ENCODE assay signal across 14 cellular contexts in the genomic region with DNA sequence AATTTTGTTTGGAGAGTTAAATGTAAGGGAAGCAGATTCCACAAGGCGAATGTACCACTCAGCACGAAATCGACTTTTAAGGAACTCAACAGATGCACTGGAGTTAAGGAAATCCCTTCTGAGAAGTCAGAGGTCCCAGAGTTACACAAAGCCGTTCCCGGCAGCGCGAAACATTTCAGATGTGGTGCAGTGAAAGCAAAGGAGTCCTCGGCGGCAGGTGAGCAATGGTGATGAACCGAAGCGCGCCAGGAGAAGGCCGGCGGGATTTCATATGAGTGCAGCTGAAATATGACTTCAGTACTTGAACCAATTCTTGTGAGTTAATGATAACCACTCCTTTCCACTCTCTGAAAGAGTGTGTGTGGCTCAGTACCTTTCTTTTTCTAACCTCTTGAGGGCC.
DNase-seq lines count a peak whose midpoint lies in the region; TF ChIP-seq lines count a peak whose summit lies in the region.
"Had no signal": no experiment of that assay in that cellular context is flagged by ENCODE, and none has a peak within 500 bp of the region (broad histone marks: within the 10 kb centered on the region; RNA-seq: fewer than 3 reads in every experiment).

No MANE protein-coding gene starts in this region.

- no peak overlapping the region for H3K56ac ChIP-seq in H9 (ENCODE audit: insufficient read length, low read depth, low read length)

- H3K27ac Mint-ChIP-seq in H9 (peak overlapping the region in 1 of 3 experiments; percentile 94; a peak in 3 of 7 replicates), MCF 10A (ENCODE audit: low read depth, unreplicated experiment) (no peak overlapping the region)
- H3K27ac Mint-ChIP-seq: CD4-positive, CD25-positive, alpha-beta regulatory T cell; IgD-negative memory B cell had no signal

- H3T11ph ChIP-seq in H9 (ENCODE audit: low read length), result no peak overlapping the region

- H4K91ac ChIP-seq in H9 (ENCODE audit: insufficient read length, low read depth, low read length), result no peak overlapping the region

- no peaks in the 10 kb centered on the region for H3K79me2 ChIP-seq in H9 (ENCODE audit: insufficient read depth, low read length)
- H3K79me2 ChIP-seq in OCI-LY7 (ENCODE audit: insufficient read depth, low read depth, low read length), result no peaks in the 10 kb centered on the region

- H3K79me1 ChIP-seq in H9 (ENCODE audit: insufficient read depth, low read depth, low read length, poor library complexity, severe bottlenecking), result no peaks in the 10 kb centered on the region

- H3K9me3 ChIP-seq in H9 (ENCODE audit: control insufficient read depth, low read depth, low read length) (no peaks in the 10 kb centered on the region), OCI-LY7 (ENCODE audit: low read length) (no peaks in the 10 kb centered on the region), iPS-20b (ENCODE audit: insufficient read depth, low read depth, low read length) (no peaks in the 10 kb centered on the region)
- H3K9me3 ChIP-seq: BLaER1 treated with 17β-estradiol and CSF1 and Interleukin-3, amounts not matched to agents 10 nM and 100 nM had no signal

- H3K27ac ChIP-seq in H9 (ENCODE audit: insufficient read length, low read depth, low read length) (peak overlapping the region; percentile 98), OCI-LY7 (ENCODE audit: low read depth, low read length, poor library complexity, severe bottlenecking) (no peak overlapping the region), iPS-20b (ENCODE audit: low read length) (peak overlapping the region; percentile 61)
- H3K27ac ChIP-seq: BLaER1 treated with 17β-estradiol and CSF1 and Interleukin-3, amounts not matched to agents 10 nM and 100 nM; HL-60 had no signal

- no peaks in the 10 kb centered on the region for H3K27me3 Mint-ChIP-seq in H9 (ENCODE audit: low read depth)
- no peaks in the 10 kb centered on the region for H3K27me3 Mint-ChIP-seq in MCF 10A (ENCODE audit: insufficient read depth, unreplicated experiment)

- no peak overlapping the region for H3K23ac ChIP-seq in H9 (ENCODE audit: insufficient read length, low read depth, low read length)

- no peak overlapping the region for H3K4ac ChIP-seq in H9 (ENCODE audit: low read depth, low read length)

- H3K4me1 ChIP-seq in H9 (ENCODE audit: insufficient read depth, low read length), result peaks cover 11% of the 10 kb centered on the region; the same call in 1 of the 2 replicates
- H3K4me1 ChIP-seq in OCI-LY7 (ENCODE audit: insufficient read depth, low read length, poor library complexity, severe bottlenecking), result no peaks in the 10 kb centered on the region
- peaks cover 66% of the 10 kb centered on the region for H3K4me1 ChIP-seq in iPS-20b (ENCODE audit: insufficient read depth, low read length)
- H3K4me1 ChIP-seq: BLaER1 treated with 17β-estradiol and CSF1 and Interleukin-3, amounts not matched to agents 10 nM and 100 nM had no signal

- H3K4me1 Mint-ChIP-seq in H9, result peaks cover 68 to 76% of the 10 kb centered on the region in 2 experiments
- no peaks in the 10 kb centered on the region for H3K4me1 Mint-ChIP-seq in MCF 10A (ENCODE audit: insufficient read depth, unreplicated experiment)
- H3K4me1 Mint-ChIP-seq: CD4-positive, CD25-positive, alpha-beta regulatory T cell had no signal

- H3K9me2 ChIP-seq in OCI-LY7 (ENCODE audit: insufficient read depth, low read length), result no peaks in the 10 kb centered on the region

- no peak overlapping the region for H4K5ac ChIP-seq in H9 (ENCODE audit: insufficient read length, low read depth, low read length)

- H3K27me3 ChIP-seq in H9 (ENCODE audit: insufficient read depth, low read length) (no peaks in the 10 kb centered on the region), iPS-20b (ENCODE audit: insufficient read depth, low read length) (no peaks in the 10 kb centered on the region)
- H3K27me3 ChIP-seq: BLaER1 treated with 17β-estradiol and CSF1 and Interleukin-3, amounts not matched to agents 10 nM and 100 nM had no signal

- TF ChIP-seq CTCF in H9 (conservative IDR thresholded peaks at IDR 0.05), result no peak
- TF ChIP-seq CTCF in OCI-LY7 (conservative IDR thresholded peaks at IDR 0.05; ENCODE audit: low read length), result no peak
- no peak for TF ChIP-seq CTCF in MCF 10A (IDR thresholded peaks at IDR 0.05; ENCODE audit: unreplicated experiment)

- H3K18ac ChIP-seq in H9 (ENCODE audit: insufficient read length, low read depth, low read length), result no peak overlapping the region

- no CpG with 5 or more reads among the region's 14 CpGs for WGBS in H9 (ENCODE audit: extremely low coverage, insufficient read length, low lambda C conversion rate)

- intact Hi-C loops in OCI-LY7 (cut with micrococcal nuclease; ENCODE audit: unreplicated experiment) (no loop called here), MCF 10A (cut with micrococcal nuclease) (no loop called here)

- H3K14ac ChIP-seq in H9 (ENCODE audit: insufficient read depth, low read length), result no peak overlapping the region

- H2AK5ac ChIP-seq in H9 (ENCODE audit: insufficient read length, low read length), result no peak overlapping the region

- H4K8ac ChIP-seq in H9 (replicated peaks; ENCODE audit: insufficient read length, low read depth, low read length), result no peak overlapping the region

- H3K9me3 Mint-ChIP-seq in H9, result peaks cover 0 to 2% of the 10 kb centered on the region in 2 experiments; a peak in 2 of 5 replicates
- no peaks in the 10 kb centered on the region for H3K9me3 Mint-ChIP-seq in MCF 10A (ENCODE audit: unreplicated experiment)
- H3K9me3 Mint-ChIP-seq: IgD-negative memory B cell had no signal

- H2BK20ac ChIP-seq in H9 (ENCODE audit: low read depth, low read length, poor library complexity, severe bottlenecking), result no peak overlapping the region

- H2AFZ ChIP-seq in H9 (ENCODE audit: low read length) (no peak overlapping the region), OCI-LY7 (ENCODE audit: low read length) (peak overlapping the region; percentile 47; the same call in 1 of the 2 replicates)

- BruUV-seq in OCI-LY7 (replicated peaks; lab: Mats Ljungman, UMichigan) (no TSS peak), MCF 10A (replicated peaks; lab: Mats Ljungman, UMichigan) (no TSS peak)

- H3K23me2 ChIP-seq in H9 (ENCODE audit: insufficient read length, low read depth, low read length, poor library complexity, severe bottlenecking), result no peaks in the 10 kb centered on the region

- H3K4me3 ChIP-seq in OCI-LY7 (ENCODE audit: low read depth, low read length, poor library complexity, severe bottlenecking) (no peak overlapping the region), iPS-20b (ENCODE audit: low read length) (no peak overlapping the region)
- H3K4me3 ChIP-seq: BLaER1 treated with 17β-estradiol and CSF1 and Interleukin-3, amounts not matched to agents 10 nM and 100 nM had no signal

- H3K4me3 Mint-ChIP-seq in H9 (0 out of 5 replicates have a peak overlapping the region, but pooled peaks of 1 of the 2 experiments have one; percentile 16), MCF 10A (ENCODE audit: unreplicated experiment) (no peak overlapping the region)
- H3K4me3 Mint-ChIP-seq: CD4-positive, CD25-positive, alpha-beta regulatory T cell; IgD-negative memory B cell had no signal

- no peaks in the 10 kb centered on the region for H4K20me1 ChIP-seq in H9 (ENCODE audit: control insufficient read depth, insufficient read depth, insufficient read length)
- H4K20me1 ChIP-seq in OCI-LY7 (ENCODE audit: insufficient read depth, low read length), result no peaks in the 10 kb centered on the region
- H4K20me1 ChIP-seq: BLaER1 treated with 17β-estradiol and CSF1 and Interleukin-3, amounts not matched to agents 10 nM and 100 nM had no signal

- H3K36me3 Mint-ChIP-seq in H9 (ENCODE audit: insufficient read depth in 1 of 3, low read depth in 3 of 3), result peaks cover 0 to 3% (median 0%) of the 10 kb centered on the region in 3 experiments; a peak in 1 of 7 replicates
- no peaks in the 10 kb centered on the region for H3K36me3 Mint-ChIP-seq in MCF 10A (ENCODE audit: insufficient read depth, unreplicated experiment)
- H3K36me3 Mint-ChIP-seq: CD4-positive, CD25-positive, alpha-beta regulatory T cell; IgD-negative memory B cell had no signal

- DNase-seq in DMS79 (lab: John Stamatoyannopoulos, UW) (peak; percentile 61), H9 (no peak), OCI-LY7 (ENCODE audit: low spot score) (no peak), NCI-H2196 (lab: John Stamatoyannopoulos, UW; ENCODE audit: unreplicated experiment) (no peak), NCI-H1105 treated with DMSO at 0.1 percent for 48 hours (lab: John Stamatoyannopoulos, UW) (no peak), MCF 10A (ENCODE audit: unreplicated experiment) (no peak)
- DNase-seq: ACHN; CD4-positive, CD25-positive, alpha-beta regulatory T cell; DMS53; EL had no signal

- H3K9ac ChIP-seq in H9 (ENCODE audit: extremely low read depth, insufficient read length, low read length) (no peak overlapping the region), iPS-20b (ENCODE audit: low read depth, low read length) (peak overlapping the region; percentile 22; the same call in 1 of the 2 replicates)
- H3K9ac ChIP-seq: BLaER1 treated with 17β-estradiol and CSF1 and Interleukin-3, amounts not matched to agents 10 nM and 100 nM had no signal

- H3K36me3 ChIP-seq in OCI-LY7 (ENCODE audit: insufficient read depth, low read length), result no peaks in the 10 kb centered on the region
- H3K36me3 ChIP-seq in iPS-20b (ENCODE audit: insufficient read depth, low read depth, low read length), result no peaks in the 10 kb centered on the region
- H3K36me3 ChIP-seq: BLaER1 treated with 17β-estradiol and CSF1 and Interleukin-3, amounts not matched to agents 10 nM and 100 nM had no signal

- no peak overlapping the region for H2BK120ac ChIP-seq in H9 (ENCODE audit: low read depth, low read length, poor library complexity, severe bottlenecking)

- POLR2A ChIA-PET in OCI-LY7 (lab: Charles Lee) (interaction anchor here (1.1 to 3.0 kb wide), 5 partner anchors 9 to 38 kb away, joined by 3 to 10 read pairs (median 6); no protein-coding TSS in a partner anchor), MCF 10A (lab: Yijun Ruan, JAX) (no interaction called here)

- CTCF ChIA-PET in OCI-LY7 (lab: Charles Lee; ENCODE audit: unreplicated experiment) (interaction anchor here (0.6 kb wide), 1 partner anchor 1300 kb away, joined by 3 read pairs; no protein-coding TSS in a partner anchor), MCF 10A (lab: Yijun Ruan, JAX) (no interaction called here)

- H3K4me2 ChIP-seq in H9 (ENCODE audit: insufficient read depth, insufficient read length, low read length), result no peak overlapping the region
- no peak overlapping the region for H3K4me2 ChIP-seq in OCI-LY7 (ENCODE audit: low read length)
- H3K4me2 ChIP-seq: BLaER1 treated with 17β-estradiol and CSF1 and Interleukin-3, amounts not matched to agents 10 nM and 100 nM had no signal

- no peak overlapping the region for H2BK15ac ChIP-seq in H9 (ENCODE audit: low read depth, low read length)

- no peak overlapping the region for H2BK12ac ChIP-seq in H9 (ENCODE audit: insufficient read length, low read depth, low read length)

- H2BK5ac ChIP-seq in H9 (ENCODE audit: insufficient read length, low read length), result no peak overlapping the region
